ENCODE assay signal across 8 cellular contexts in the genomic region with DNA sequence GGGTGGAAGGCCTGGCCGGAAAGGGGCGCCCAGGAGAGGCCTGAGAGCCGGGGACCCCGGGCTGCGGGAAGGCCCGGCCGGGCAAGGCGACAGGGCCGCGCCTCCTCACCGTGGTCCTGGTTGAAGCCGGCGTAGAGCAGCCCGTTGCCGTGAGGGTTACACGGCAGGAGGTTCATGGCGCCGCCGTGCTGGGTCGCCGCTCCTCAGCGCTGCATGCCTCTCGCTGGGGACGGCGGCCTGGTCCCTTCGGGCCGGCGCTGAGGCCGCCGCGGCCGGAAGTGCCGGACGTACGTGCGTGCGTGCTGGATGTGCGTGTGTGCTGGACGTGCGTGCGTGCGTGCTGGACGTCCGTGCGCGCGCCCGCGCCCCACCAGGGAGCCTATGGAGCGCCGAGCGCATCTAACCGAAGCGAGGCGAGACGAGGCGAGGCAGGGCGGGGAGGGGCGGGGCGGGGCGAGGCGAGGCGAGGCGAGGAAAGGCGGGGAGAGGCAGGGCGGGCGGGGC. TPM values are rescaled to one million over a fixed set of nuclear protein-coding genes. Genes with fewer than 3 reads are reported as not detected.
DNase-seq lines count a peak whose midpoint lies in the region; ATAC-seq and TF ChIP-seq lines count a peak whose summit lies in the region.

A gene (minus strand): TSS at position 280 of the 504 bp plus-strand sequence. CDS start 104 bp downstream, at position 176.

- H3K27me3 ChIP-seq in osteoblast (ENCODE audit: insufficient read depth, low read length) (no peaks in the 10 kb centered on the region), testis (no peaks in the 10 kb centered on the region)

- DNase-seq in GM04504 (ENCODE audit: low read depth): peak; percentile 93
- peak; percentile 94 for DNase-seq in NCI-H1105 (lab: John Stamatoyannopoulos, UW)
- peak; percentile 78 for DNase-seq in SKM-1 treated with dmso at 0.1 percent for 144 hours (lab: John Stamatoyannopoulos, UW; ENCODE audit: unreplicated experiment)
- DNase-seq in glutamatergic neuron: peak; percentile 94
- peak; percentile 100 for DNase-seq in osteoblast (ENCODE audit: insufficient read length, low spot score, missing footprints)
- DNase-seq in testis: peak; percentile 96

- H4K20me1 ChIP-seq in osteoblast (ENCODE audit: insufficient read depth, low read length): peaks cover 42% of the 10 kb centered on the region

- peak within 1 kb of the TSS; percentile 85 for H3K4me3 Mint-ChIP-seq in activated naive CD8-positive, alpha-beta T cell
- H3K4me3 Mint-ChIP-seq in glutamatergic neuron (ENCODE audit: unreplicated experiment): peak within 1 kb of the TSS; percentile 86

- peaks cover 2% of the 10 kb centered on the region for H3K36me3 Mint-ChIP-seq in activated naive CD8-positive, alpha-beta T cell
- no peaks in the 10 kb centered on the region for H3K36me3 Mint-ChIP-seq in glutamatergic neuron (ENCODE audit: unreplicated experiment)

- intact Hi-C loops in testis (cut with DNase I; ENCODE audit: low total_unique reads): no loop called here

- H2AFZ ChIP-seq in osteoblast (ENCODE audit: low read length): peak within 1 kb of the TSS; percentile 77

- peak; percentile 91 for TF ChIP-seq POLR2A in testis (IDR thresholded peaks at IDR 0.05)

- H3K27me3 Mint-ChIP-seq in activated naive CD8-positive, alpha-beta T cell: no peaks in the 10 kb centered on the region
- H3K27me3 Mint-ChIP-seq in glutamatergic neuron (ENCODE audit: unreplicated experiment): no peaks in the 10 kb centered on the region

- H3K9me3 Mint-ChIP-seq in activated naive CD8-positive, alpha-beta T cell (ENCODE audit: low read depth): no peaks in the 10 kb centered on the region
- peaks cover 5% of the 10 kb centered on the region for H3K9me3 Mint-ChIP-seq in glutamatergic neuron (ENCODE audit: unreplicated experiment)

- H3K36me3 ChIP-seq in osteoblast (ENCODE audit: insufficient read depth, low read length) (peaks cover 14% of the 10 kb centered on the region), testis (ENCODE audit: low read depth, missing control alignments) (no peaks in the 10 kb centered on the region)

- H3K79me2 ChIP-seq in osteoblast (ENCODE audit: insufficient read depth, low read length): peaks cover 47% of the 10 kb centered on the region

- peak; percentile 69 for ATAC-seq in HG02610 (IDR thresholded peaks at IDR 0.05; ENCODE audit: unreplicated experiment)

- no peak for TF ChIP-seq CTCF in glutamatergic neuron (IDR thresholded peaks at IDR 0.05; ENCODE audit: partially characterized antibody, unreplicated experiment)
- no peak for TF ChIP-seq CTCF in osteoblast (IDR thresholded peaks at IDR 0.05; ENCODE audit: extremely low read depth, low read depth, low read length)
- no peak for TF ChIP-seq CTCF in testis (IDR thresholded peaks at IDR 0.05)

- WGBS in testis, 2 donors: 5% methylated on average over 4 of the region's 67 CpGs; no CpG with 5 or more reads in 1 of the 2 donors

- H3K4me1 Mint-ChIP-seq in activated naive CD8-positive, alpha-beta T cell (ENCODE audit: low read depth): peaks cover 26% of the 10 kb centered on the region
- no peaks in the 10 kb centered on the region for H3K4me1 Mint-ChIP-seq in glutamatergic neuron (ENCODE audit: low read depth, unreplicated experiment)

- H3K4me2 ChIP-seq in osteoblast (ENCODE audit: insufficient read depth, low read length): peak within 1 kb of the TSS; percentile 95

- H3K4me1 ChIP-seq in osteoblast (ENCODE audit: insufficient read depth, low read length) (peaks cover 10% of the 10 kb centered on the region), testis (peaks cover 9% of the 10 kb centered on the region)

- H3K27ac Mint-ChIP-seq in activated naive CD8-positive, alpha-beta T cell: no peak within 1 kb of the TSS
- H3K27ac Mint-ChIP-seq in glutamatergic neuron (ENCODE audit: unreplicated experiment): no peak within 1 kb of the TSS

- peak within 1 kb of the TSS; percentile 95 for H3K4me3 ChIP-seq in osteoblast (ENCODE audit: insufficient read depth, low read length)
- peak within 1 kb of the TSS; percentile 99 to 100 for H3K4me3 ChIP-seq in testis

- H3K9me3 ChIP-seq in osteoblast (ENCODE audit: low read depth, low read length) (no peaks in the 10 kb centered on the region), testis (no peaks in the 10 kb centered on the region)

- H3K27ac ChIP-seq in osteoblast (ENCODE audit: low read depth, low read length): peak within 1 kb of the TSS; percentile 90
- H3K27ac ChIP-seq in testis: peak within 1 kb of the TSS; percentile 99

RNA-seq across cellular contexts. Expression of the gene that starts here (rescaled TPM):
- 60.4 TPM for total RNA-seq in glutamatergic neuron (ENCODE audit: unreplicated experiment)
- 66.2 and 66.3 TPM in 2 replicates for total RNA-seq in osteoblast
- 100 to 1,000 TPM; 163 to 165 TPM for total RNA-seq in testis
- polyA plus RNA-seq in testis (ENCODE audit: insufficient read depth, low read depth, low replicate concordance): 142 TPM

Comparison
In these comparisons a context has a peak if more than half of its experiments do, and no peak if none do; other contexts are left out.
1. Peak in every context shown above with its lines: DNase-seq, ATAC-seq, H3K4me3 ChIP-seq and H3K27ac ChIP-seq.